Comparison of ENCODE assay signal across 2 cellular contexts in genomic region chr7:2257651-2258050, GRCh38.
TF ChIP-seq lines count a peak whose summit lies in the region.

No MANE protein-coding gene starts in this region.

TF ChIP-seq in SK-N-SH, 30 proteins besides CTCF, POLR2A, EP300 and RAD21 (continued from another document):
- no peak for TF ChIP-seq ZBTB33 (IDR thresholded peaks at IDR 0.05; ENCODE audit: borderline replicate concordance, low read depth)

TF ChIP-seq in SK-N-SH treated with all-trans-retinoic acid at 6 μM for 48 hours, 23 proteins besides CTCF, POLR2A, EP300 and RAD21 (continued from another document):
- TF ChIP-seq, protein P1, sequence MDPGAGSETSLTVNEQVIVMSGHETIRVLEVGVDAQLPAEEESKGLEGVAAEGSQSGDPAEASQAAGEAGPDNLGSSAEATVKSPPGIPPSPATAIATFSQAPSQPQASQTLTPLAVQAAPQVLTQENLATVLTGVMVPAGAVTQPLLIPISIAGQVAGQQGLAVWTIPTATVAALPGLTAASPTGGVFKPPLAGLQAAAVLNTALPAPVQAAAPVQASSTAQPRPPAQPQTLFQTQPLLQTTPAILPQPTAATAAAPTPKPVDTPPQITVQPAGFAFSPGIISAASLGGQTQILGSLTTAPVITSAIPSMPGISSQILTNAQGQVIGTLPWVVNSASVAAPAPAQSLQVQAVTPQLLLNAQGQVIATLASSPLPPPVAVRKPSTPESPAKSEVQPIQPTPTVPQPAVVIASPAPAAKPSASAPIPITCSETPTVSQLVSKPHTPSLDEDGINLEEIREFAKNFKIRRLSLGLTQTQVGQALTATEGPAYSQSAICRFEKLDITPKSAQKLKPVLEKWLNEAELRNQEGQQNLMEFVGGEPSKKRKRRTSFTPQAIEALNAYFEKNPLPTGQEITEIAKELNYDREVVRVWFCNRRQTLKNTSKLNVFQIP (CRISPR knock-in tag; IDR thresholded peaks at IDR 0.05; ENCODE audit: borderline replicate concordance, low read depth) = no peak
- TF ChIP-seq ISL1 (CRISPR knock-in tag; IDR thresholded peaks at IDR 0.05) (no peak), TSHZ2 (CRISPR knock-in tag; IDR thresholded peaks at IDR 0.05) (no peak), TOX (CRISPR knock-in tag; IDR thresholded peaks at IDR 0.05; ENCODE audit: borderline replicate concordance) (no peak)
